In the genomic region with DNA sequence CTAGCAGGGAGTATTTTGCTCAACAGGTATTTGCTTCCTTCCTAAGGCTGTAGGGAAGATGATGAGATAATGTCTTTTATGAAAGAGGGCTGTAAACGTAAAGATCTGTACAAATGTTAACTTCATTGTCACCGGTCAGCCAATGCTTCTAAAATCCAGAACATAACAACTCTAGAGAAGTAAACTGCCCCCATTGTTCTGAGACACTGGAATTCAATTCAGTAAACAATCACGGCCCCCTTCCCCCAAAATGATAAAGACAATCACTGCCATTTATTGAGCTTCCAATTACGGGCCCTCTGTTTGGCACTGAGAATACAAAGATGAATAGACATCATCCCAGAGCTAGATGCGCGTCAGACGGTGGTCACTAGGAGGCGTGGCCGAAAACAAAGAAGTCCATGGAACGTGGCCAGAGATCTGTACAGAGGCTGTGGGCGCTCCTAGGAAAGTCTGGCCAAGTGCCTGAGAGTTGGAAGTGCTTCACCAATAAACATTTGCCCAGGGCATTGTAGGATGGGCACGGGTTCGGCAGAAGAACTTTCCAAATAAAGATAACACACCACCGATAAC, we compare ENCODE assay signal across 1 cellular context.
TF ChIP-seq lines count a peak whose summit lies in the region.

No MANE protein-coding gene starts in this region.

TF ChIP-seq in HepG2, 621 proteins besides CTCF, POLR2A, EP300 and RAD21 (continued from another document and continues in another):
- TF ChIP-seq, protein P1, sequence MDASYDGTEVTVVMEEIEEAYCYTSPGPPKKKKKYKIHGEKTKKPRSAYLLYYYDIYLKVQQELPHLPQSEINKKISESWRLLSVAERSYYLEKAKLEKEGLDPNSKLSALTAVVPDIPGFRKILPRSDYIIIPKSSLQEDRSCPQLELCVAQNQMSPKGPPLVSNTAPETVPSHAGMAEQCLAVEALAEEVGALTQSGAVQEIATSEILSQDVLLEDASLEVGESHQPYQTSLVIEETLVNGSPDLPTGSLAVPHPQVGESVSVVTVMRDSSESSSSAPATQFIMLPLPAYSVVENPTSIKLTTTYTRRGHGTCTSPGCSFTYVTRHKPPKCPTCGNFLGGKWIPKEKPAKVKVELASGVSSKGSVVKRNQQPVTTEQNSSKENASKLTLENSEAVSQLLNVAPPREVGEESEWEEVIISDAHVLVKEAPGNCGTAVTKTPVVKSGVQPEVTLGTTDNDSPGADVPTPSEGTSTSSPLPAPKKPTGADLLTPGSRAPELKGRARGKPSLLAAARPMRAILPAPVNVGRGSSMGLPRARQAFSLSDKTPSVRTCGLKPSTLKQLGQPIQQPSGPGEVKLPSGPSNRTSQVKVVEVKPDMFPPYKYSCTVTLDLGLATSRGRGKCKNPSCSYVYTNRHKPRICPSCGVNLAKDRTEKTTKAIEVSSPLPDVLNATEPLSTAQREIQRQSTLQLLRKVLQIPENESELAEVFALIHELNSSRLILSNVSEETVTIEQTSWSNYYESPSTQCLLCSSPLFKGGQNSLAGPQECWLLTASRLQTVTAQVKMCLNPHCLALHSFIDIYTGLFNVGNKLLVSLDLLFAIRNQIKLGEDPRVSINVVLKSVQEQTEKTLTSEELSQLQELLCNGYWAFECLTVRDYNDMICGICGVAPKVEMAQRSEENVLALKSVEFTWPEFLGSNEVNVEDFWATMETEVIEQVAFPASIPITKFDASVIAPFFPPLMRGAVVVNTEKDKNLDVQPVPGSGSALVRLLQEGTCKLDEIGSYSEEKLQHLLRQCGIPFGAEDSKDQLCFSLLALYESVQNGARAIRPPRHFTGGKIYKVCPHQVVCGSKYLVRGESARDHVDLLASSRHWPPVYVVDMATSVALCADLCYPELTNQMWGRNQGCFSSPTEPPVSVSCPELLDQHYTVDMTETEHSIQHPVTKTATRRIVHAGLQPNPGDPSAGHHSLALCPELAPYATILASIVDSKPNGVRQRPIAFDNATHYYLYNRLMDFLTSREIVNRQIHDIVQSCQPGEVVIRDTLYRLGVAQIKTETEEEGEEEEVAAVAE (CRISPR knock-in tag; IDR thresholded peaks at IDR 0.05; ENCODE audit: borderline replicate concordance) = no peak
- peak; percentile 30; the same call in 1 of the 2 replicates for TF ChIP-seq ZNF564 (CRISPR knock-in tag; IDR thresholded peaks at IDR 0.05)
- TF ChIP-seq, protein P2, sequence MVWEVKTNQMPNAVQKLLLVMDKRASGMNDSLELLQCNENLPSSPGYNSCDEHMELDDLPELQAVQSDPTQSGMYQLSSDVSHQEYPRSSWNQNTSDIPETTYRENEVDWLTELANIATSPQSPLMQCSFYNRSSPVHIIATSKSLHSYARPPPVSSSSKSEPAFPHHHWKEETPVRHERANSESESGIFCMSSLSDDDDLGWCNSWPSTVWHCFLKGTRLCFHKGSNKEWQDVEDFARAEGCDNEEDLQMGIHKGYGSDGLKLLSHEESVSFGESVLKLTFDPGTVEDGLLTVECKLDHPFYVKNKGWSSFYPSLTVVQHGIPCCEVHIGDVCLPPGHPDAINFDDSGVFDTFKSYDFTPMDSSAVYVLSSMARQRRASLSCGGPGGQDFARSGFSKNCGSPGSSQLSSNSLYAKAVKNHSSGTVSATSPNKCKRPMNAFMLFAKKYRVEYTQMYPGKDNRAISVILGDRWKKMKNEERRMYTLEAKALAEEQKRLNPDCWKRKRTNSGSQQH (CRISPR knock-in tag; IDR thresholded peaks at IDR 0.05; ENCODE audit: low read depth) = no peak
- TF ChIP-seq KLF16 (CRISPR knock-in tag; IDR thresholded peaks at IDR 0.05) = 0 out of 4 replicates have a peak, but pooled peaks of 1 of the 2 experiments have one; percentile 17
- TF ChIP-seq ZNF382 (CRISPR knock-in tag; IDR thresholded peaks at IDR 0.05; ENCODE audit: borderline replicate concordance) = no peak
- no peak for TF ChIP-seq SIN3A (IDR thresholded peaks at IDR 0.05; ENCODE audit: borderline replicate concordance, low read depth, low read length)
- no peak for TF ChIP-seq IKZF1 (IDR thresholded peaks at IDR 0.05)
- TF ChIP-seq ZNF850 (CRISPR knock-in tag; conservative IDR thresholded peaks at IDR 0.05) = no peak
- peak; percentile 17 for TF ChIP-seq TEAD3 (CRISPR knock-in tag; optimal IDR thresholded peaks at IDR 0.05; ENCODE audit: borderline replicate concordance)
- TF ChIP-seq ZNF614 (CRISPR knock-in tag; IDR thresholded peaks at IDR 0.05; ENCODE audit: borderline replicate concordance) = peak; percentile 4; the same call in 1 of the 2 replicates
- no peak for TF ChIP-seq RARA (CRISPR knock-in tag; IDR thresholded peaks at IDR 0.05)
- TF ChIP-seq ZSCAN22 (CRISPR knock-in tag; IDR thresholded peaks at IDR 0.05) = peak; percentile 72; the same call in 1 of the 2 replicates
- no peak for TF ChIP-seq TEAD2 (CRISPR knock-in tag; IDR thresholded peaks at IDR 0.05)
- TF ChIP-seq, protein P3, sequence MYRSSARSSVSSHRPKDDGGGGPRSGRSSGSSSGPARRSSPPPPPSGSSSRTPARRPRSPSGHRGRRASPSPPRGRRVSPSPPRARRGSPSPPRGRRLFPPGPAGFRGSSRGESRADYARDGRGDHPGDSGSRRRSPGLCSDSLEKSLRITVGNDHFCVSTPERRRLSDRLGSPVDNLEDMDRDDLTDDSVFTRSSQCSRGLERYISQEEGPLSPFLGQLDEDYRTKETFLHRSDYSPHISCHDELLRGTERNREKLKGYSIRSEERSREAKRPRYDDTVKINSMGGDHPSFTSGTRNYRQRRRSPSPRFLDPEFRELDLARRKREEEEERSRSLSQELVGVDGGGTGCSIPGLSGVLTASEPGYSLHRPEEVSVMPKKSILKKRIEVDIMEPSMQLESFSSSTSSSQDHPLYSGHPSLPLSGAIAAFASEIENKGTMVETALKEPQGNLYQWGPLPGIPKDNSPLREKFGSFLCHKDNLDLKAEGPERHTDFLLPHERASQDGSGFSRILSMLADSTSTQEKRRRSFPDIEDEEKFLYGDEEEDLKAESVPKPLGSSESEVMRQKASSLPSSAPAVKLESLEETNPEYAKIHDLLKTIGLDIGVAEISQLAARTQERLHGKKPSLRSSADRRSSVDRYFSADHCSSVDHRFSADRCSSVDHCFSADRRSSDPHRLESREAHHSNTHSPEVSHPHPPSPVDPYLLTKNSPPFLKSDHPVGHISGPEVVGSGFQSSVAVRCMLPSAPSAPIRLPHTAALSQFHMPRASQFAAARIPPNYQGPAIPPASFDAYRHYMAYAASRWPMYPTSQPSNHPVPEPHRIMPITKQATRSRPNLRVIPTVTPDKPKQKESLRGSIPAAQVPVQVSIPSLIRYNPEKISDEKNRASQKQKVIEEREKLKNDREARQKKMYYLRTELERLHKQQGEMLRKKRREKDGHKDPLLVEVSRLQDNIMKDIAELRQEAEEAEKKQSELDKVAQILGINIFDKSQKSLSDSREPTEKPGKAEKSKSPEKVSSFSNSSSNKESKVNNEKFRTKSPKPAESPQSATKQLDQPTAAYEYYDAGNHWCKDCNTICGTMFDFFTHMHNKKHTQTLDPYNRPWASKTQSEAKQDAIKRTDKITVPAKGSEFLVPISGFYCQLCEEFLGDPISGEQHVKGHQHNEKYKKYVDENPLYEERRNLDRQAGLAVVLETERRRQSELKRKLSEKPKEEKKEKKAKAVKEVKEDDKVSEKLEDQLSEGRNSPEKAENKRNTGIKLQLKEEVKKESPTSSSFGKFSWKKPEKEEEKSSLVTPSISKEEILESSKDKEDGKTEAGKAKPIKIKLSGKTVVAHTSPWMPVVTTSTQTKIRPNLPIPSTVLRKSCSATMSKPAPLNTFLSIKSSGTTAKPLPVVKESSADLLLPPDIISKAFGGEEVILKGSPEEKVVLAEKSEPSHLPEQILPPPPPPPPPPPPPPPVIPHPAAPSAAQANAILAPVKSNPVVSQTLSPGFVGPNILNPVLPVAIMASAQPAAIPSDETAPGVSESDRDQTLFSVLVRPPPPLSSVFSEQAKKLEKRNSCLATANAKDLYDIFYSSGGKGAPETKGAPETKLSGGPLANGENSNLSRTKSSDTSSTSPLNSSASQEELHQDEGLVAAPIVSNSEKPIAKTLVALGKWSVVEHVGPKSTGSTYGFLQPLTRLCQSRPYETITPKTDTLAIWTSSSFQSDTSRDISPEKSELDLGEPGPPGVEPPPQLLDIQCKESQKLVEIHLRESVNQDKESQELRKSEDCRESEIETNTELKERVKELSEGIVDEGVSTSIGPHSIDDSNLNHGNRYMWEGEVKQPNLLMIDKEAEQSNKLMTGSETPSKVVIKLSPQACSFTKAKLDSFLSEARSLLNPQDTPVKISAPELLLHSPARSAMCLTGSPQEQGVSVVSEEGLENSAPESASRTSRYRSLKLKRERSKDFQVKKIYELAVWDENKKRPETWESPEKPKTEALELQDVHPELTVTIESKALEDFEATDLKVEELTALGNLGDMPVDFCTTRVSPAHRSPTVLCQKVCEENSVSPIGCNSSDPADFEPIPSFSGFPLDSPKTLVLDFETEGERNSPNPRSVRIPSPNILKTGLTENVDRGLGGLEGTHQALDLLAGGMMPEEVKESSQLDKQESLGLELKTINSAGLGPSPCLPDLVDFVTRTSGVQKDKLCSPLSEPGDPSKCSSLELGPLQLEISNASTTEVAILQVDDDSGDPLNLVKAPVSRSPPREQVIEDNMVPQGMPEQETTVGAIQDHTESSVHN (CRISPR knock-in tag; IDR thresholded peaks at IDR 0.05) = peak; percentile 19; the same call in 1 of the 2 replicates
- TF ChIP-seq CCDC6 (CRISPR knock-in tag; IDR thresholded peaks at IDR 0.05) = peak; percentile 62; the same call in 1 of the 2 replicates
- TF ChIP-seq ZNF17 (CRISPR knock-in tag; IDR thresholded peaks at IDR 0.05) = no peak
- TF ChIP-seq, protein P4, sequence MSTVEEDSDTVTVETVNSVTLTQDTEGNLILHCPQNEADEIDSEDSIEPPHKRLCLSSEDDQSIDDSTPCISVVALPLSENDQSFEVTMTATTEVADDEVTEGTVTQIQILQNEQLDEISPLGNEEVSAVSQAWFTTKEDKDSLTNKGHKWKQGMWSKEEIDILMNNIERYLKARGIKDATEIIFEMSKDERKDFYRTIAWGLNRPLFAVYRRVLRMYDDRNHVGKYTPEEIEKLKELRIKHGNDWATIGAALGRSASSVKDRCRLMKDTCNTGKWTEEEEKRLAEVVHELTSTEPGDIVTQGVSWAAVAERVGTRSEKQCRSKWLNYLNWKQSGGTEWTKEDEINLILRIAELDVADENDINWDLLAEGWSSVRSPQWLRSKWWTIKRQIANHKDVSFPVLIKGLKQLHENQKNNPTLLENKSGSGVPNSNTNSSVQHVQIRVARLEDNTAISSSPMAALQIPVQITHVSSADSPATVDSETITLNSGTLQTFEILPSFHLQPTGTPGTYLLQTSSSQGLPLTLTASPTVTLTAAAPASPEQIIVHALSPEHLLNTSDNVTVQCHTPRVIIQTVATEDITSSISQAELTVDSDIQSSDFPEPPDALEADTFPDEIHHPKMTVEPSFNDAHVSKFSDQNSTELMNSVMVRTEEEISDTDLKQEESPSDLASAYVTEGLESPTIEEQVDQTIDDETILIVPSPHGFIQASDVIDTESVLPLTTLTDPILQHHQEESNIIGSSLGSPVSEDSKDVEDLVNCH (CRISPR knock-in tag; IDR thresholded peaks at IDR 0.05) = 0 out of 2 replicates have a peak, but pooled peaks have one; percentile 18
- no peak for TF ChIP-seq STAG1 (CRISPR knock-in tag; IDR thresholded peaks at IDR 0.05)
- TF ChIP-seq, protein P5, sequence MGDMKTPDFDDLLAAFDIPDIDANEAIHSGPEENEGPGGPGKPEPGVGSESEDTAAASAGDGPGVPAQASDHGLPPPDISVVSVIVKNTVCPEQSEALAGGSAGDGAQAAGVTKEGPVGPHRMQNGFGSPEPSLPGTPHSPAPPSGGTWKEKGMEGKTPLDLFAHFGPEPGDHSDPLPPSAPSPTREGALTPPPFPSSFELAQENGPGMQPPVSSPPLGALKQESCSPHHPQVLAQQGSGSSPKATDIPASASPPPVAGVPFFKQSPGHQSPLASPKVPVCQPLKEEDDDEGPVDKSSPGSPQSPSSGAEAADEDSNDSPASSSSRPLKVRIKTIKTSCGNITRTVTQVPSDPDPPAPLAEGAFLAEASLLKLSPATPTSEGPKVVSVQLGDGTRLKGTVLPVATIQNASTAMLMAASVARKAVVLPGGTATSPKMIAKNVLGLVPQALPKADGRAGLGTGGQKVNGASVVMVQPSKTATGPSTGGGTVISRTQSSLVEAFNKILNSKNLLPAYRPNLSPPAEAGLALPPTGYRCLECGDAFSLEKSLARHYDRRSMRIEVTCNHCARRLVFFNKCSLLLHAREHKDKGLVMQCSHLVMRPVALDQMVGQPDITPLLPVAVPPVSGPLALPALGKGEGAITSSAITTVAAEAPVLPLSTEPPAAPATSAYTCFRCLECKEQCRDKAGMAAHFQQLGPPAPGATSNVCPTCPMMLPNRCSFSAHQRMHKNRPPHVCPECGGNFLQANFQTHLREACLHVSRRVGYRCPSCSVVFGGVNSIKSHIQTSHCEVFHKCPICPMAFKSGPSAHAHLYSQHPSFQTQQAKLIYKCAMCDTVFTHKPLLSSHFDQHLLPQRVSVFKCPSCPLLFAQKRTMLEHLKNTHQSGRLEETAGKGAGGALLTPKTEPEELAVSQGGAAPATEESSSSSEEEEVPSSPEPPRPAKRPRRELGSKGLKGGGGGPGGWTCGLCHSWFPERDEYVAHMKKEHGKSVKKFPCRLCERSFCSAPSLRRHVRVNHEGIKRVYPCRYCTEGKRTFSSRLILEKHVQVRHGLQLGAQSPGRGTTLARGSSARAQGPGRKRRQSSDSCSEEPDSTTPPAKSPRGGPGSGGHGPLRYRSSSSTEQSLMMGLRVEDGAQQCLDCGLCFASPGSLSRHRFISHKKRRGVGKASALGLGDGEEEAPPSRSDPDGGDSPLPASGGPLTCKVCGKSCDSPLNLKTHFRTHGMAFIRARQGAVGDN (CRISPR knock-in tag; IDR thresholded peaks at IDR 0.05) = no peak
- TF ChIP-seq TP53 (CRISPR knock-in tag; conservative IDR thresholded peaks at IDR 0.05) = no peak
- no peak for TF ChIP-seq IKZF4 (CRISPR knock-in tag; IDR thresholded peaks at IDR 0.05; ENCODE audit: borderline replicate concordance, low read depth, not compliant biosample characterization)
- TF ChIP-seq PHF21A (CRISPR knock-in tag; IDR thresholded peaks at IDR 0.05) = 0 out of 2 replicates have a peak, but pooled peaks have one; percentile 3
- no peak for TF ChIP-seq SPEN (CRISPR knock-in tag; IDR thresholded peaks at IDR 0.05; ENCODE audit: low read depth)
- TF ChIP-seq ZNF670 (CRISPR knock-in tag; IDR thresholded peaks at IDR 0.05; ENCODE audit: borderline replicate concordance) = 0 out of 2 replicates have a peak, but pooled peaks have one; percentile 34
- TF ChIP-seq KDM1A (CRISPR knock-in tag; IDR thresholded peaks at IDR 0.05) = no peak
- TF ChIP-seq ZNF775 (CRISPR knock-in tag; IDR thresholded peaks at IDR 0.05; ENCODE audit: borderline replicate concordance) = no peak
- 0 out of 2 replicates have a peak, but pooled peaks have one; percentile 48 for TF ChIP-seq ZNF878 (CRISPR knock-in tag; IDR thresholded peaks at IDR 0.05)
- TF ChIP-seq ZNF20 (CRISPR knock-in tag; IDR thresholded peaks at IDR 0.05) = no peak
- peak; percentile 65; the same call in 1 of the 2 replicates for TF ChIP-seq POLR2G (IDR thresholded peaks at IDR 0.05; ENCODE audit: low read depth, low read length)
- peak; percentile 14; the same call in 1 of the 2 replicates for TF ChIP-seq CREB1 (IDR thresholded peaks at IDR 0.05)
- no peak for TF ChIP-seq CREB1 (CRISPR knock-in tag; IDR thresholded peaks at IDR 0.05)
- TF ChIP-seq MBNL3 (CRISPR knock-in tag; conservative IDR thresholded peaks at IDR 0.05) = no peak
- TF ChIP-seq PRPF4 (IDR thresholded peaks at IDR 0.05; ENCODE audit: low read depth, low read length, poor library complexity, severe bottlenecking) = no peak
- TF ChIP-seq BRD4 (CRISPR knock-in tag; IDR thresholded peaks at IDR 0.05) = no peak
